1 cellular context compared by ENCODE assay signal in the genomic region with DNA sequence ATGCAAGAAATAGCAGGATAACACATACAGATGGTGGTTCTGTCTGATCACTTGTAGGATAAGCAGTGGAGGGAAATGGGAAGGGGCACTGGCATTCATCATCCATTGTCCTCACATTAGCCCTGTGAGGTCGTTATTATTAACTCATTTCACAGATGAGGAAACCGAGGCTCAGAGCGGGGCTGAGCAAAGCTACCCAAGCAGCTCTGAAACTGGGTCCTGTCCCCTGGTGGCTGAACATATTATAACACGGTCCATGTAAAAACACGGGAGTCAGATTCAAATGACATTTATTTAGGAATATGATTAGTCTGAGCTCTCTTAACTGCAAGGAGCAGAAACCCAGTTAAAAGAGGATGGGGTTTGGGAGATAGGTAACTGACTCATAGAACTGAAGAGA.
TF ChIP-seq lines count a peak whose summit lies in the region.

No MANE protein-coding gene starts in this region.

TF ChIP-seq in H1, 55 proteins besides CTCF, POLR2A, EP300 and RAD21 (continued from another document):
- TF ChIP-seq, protein P1, sequence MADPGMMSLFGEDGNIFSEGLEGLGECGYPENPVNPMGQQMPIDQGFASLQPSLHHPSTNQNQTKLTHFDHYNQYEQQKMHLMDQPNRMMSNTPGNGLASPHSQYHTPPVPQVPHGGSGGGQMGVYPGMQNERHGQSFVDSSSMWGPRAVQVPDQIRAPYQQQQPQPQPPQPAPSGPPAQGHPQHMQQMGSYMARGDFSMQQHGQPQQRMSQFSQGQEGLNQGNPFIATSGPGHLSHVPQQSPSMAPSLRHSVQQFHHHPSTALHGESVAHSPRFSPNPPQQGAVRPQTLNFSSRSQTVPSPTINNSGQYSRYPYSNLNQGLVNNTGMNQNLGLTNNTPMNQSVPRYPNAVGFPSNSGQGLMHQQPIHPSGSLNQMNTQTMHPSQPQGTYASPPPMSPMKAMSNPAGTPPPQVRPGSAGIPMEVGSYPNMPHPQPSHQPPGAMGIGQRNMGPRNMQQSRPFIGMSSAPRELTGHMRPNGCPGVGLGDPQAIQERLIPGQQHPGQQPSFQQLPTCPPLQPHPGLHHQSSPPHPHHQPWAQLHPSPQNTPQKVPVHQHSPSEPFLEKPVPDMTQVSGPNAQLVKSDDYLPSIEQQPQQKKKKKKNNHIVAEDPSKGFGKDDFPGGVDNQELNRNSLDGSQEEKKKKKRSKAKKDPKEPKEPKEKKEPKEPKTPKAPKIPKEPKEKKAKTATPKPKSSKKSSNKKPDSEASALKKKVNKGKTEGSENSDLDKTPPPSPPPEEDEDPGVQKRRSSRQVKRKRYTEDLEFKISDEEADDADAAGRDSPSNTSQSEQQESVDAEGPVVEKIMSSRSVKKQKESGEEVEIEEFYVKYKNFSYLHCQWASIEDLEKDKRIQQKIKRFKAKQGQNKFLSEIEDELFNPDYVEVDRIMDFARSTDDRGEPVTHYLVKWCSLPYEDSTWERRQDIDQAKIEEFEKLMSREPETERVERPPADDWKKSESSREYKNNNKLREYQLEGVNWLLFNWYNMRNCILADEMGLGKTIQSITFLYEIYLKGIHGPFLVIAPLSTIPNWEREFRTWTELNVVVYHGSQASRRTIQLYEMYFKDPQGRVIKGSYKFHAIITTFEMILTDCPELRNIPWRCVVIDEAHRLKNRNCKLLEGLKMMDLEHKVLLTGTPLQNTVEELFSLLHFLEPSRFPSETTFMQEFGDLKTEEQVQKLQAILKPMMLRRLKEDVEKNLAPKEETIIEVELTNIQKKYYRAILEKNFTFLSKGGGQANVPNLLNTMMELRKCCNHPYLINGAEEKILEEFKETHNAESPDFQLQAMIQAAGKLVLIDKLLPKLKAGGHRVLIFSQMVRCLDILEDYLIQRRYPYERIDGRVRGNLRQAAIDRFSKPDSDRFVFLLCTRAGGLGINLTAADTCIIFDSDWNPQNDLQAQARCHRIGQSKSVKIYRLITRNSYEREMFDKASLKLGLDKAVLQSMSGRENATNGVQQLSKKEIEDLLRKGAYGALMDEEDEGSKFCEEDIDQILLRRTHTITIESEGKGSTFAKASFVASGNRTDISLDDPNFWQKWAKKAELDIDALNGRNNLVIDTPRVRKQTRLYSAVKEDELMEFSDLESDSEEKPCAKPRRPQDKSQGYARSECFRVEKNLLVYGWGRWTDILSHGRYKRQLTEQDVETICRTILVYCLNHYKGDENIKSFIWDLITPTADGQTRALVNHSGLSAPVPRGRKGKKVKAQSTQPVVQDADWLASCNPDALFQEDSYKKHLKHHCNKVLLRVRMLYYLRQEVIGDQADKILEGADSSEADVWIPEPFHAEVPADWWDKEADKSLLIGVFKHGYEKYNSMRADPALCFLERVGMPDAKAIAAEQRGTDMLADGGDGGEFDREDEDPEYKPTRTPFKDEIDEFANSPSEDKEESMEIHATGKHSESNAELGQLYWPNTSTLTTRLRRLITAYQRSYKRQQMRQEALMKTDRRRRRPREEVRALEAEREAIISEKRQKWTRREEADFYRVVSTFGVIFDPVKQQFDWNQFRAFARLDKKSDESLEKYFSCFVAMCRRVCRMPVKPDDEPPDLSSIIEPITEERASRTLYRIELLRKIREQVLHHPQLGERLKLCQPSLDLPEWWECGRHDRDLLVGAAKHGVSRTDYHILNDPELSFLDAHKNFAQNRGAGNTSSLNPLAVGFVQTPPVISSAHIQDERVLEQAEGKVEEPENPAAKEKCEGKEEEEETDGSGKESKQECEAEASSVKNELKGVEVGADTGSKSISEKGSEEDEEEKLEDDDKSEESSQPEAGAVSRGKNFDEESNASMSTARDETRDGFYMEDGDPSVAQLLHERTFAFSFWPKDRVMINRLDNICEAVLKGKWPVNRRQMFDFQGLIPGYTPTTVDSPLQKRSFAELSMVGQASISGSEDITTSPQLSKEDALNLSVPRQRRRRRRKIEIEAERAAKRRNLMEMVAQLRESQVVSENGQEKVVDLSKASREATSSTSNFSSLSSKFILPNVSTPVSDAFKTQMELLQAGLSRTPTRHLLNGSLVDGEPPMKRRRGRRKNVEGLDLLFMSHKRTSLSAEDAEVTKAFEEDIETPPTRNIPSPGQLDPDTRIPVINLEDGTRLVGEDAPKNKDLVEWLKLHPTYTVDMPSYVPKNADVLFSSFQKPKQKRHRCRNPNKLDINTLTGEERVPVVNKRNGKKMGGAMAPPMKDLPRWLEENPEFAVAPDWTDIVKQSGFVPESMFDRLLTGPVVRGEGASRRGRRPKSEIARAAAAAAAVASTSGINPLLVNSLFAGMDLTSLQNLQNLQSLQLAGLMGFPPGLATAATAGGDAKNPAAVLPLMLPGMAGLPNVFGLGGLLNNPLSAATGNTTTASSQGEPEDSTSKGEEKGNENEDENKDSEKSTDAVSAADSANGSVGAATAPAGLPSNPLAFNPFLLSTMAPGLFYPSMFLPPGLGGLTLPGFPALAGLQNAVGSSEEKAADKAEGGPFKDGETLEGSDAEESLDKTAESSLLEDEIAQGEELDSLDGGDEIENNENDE (IDR thresholded peaks at IDR 0.05; ENCODE audit: insufficient replicate concordance, low read length), result no peak
- TF ChIP-seq KDM1A (IDR thresholded peaks at IDR 0.05; ENCODE audit: borderline replicate concordance, low read length), result no peak
- TF ChIP-seq SP2 (IDR thresholded peaks at IDR 0.05; ENCODE audit: low read length), result no peak
- TF ChIP-seq RXRA (IDR thresholded peaks at IDR 0.05; ENCODE audit: insufficient read depth, low read depth, low read length), result no peak
- no peak for TF ChIP-seq TAF1 (IDR thresholded peaks at IDR 0.05; ENCODE audit: low read depth, low read length)
